ENCODE assay signal across 24 cellular contexts in genomic region chr10:13165177-13165576, GRCh38.
"Had no signal": no experiment of that assay in that cellular context is flagged by ENCODE, and none has a peak within 500 bp of the region (broad histone marks: within the 10 kb centered on the region; RNA-seq: fewer than 3 reads in every experiment).

No MANE protein-coding gene starts in this region.

- ATAC-seq: gastrocnemius medialis; left cardiac atrium; left ventricle myocardium superior; right lobe of liver; stimulated activated effector memory CD8-positive, alpha-beta T cell treated with anti-CD3 and anti-CD28 coated beads, Interleukin-12 subunit alpha, Interleukin-12 subunit beta, amount 100 ng/mL, for 72 hours had no signal

- H3K4me3 Mint-ChIP-seq: activated naive CD4-positive, alpha-beta T cell treated with anti-CD3 and anti-CD28 coated beads for 36 hours; activated T-helper 1 cell treated with anti-CD3 and anti-CD28 coated beads, Interleukin-12 subunit alpha, Interleukin-12 subunit beta, Interleukin-2, Interleukin-4 antibody, amounts not matched to agents 30 ng/mL and 10 ng/mL and 1 ng/mL, durations not matched to agents 14 hours and 24 hours and 36 hours; nephron; stimulated activated effector memory CD8-positive, alpha-beta T cell treated with anti-CD3 and anti-CD28 coated beads, Interleukin-12 subunit alpha, Interleukin-12 subunit beta, amount 100 ng/mL, for 72 hours; stimulated activated naive CD8-positive, alpha-beta T cell treated with anti-CD3 and anti-CD28 coated beads, Interleukin-15, Interleukin-2, amounts not matched to agents 100 ng/mL and 50 ng/mL, for 24 hours; type B pancreatic cell had no signal

- H3K27ac Mint-ChIP-seq: activated naive CD4-positive, alpha-beta T cell treated with anti-CD3 and anti-CD28 coated beads for 36 hours; activated T-helper 1 cell treated with anti-CD3 and anti-CD28 coated beads, Interleukin-12 subunit alpha, Interleukin-12 subunit beta, Interleukin-2, Interleukin-4 antibody, amounts not matched to agents 30 ng/mL and 10 ng/mL and 1 ng/mL, durations not matched to agents 14 hours and 24 hours and 36 hours; nephron; stimulated activated effector memory CD8-positive, alpha-beta T cell treated with anti-CD3 and anti-CD28 coated beads, Interleukin-12 subunit alpha, Interleukin-12 subunit beta, amount 100 ng/mL, for 72 hours; stimulated activated naive CD8-positive, alpha-beta T cell treated with anti-CD3 and anti-CD28 coated beads, Interleukin-15, Interleukin-2, amounts not matched to agents 100 ng/mL and 50 ng/mL, for 24 hours; type B pancreatic cell had no signal

- DNase-seq: activated CD4-positive, alpha-beta T cell treated with anti-CD3 and anti-CD28 coated beads for 4 hours; activated CD4-positive, alpha-beta T cell treated with anti-CD3 and anti-CD28 coated beads, Interleukin-2, amount 50 U/mL, for 4 hours; activated CD8-positive, alpha-beta memory T cell treated with anti-CD3 and anti-CD28 coated beads, Interleukin-2, amount 50 U/mL, for 4 hours; activated effector memory CD4-positive, alpha-beta T cell treated with anti-CD3 and anti-CD28 coated beads, Interleukin-2, amount 50 U/mL, for 16 hours; activated naive CD4-positive, alpha-beta T cell treated with anti-CD3 and anti-CD28 coated beads for 36 hours; activated T-cell treated with anti-CD3 and anti-CD28 coated beads, Interleukin-2, amount 50 U/mL, for 1 hour; amygdala; dermis blood vessel endothelial cell; effector CD4-positive, alpha-beta T cell; gastrocnemius medialis; glutamatergic neuron; left cardiac atrium; left ventricle myocardium superior; right lobe of liver; stimulated activated CD4-positive, alpha-beta T cell treated with anti-CD3 and anti-CD28 coated beads, Interleukin-12 subunit alpha, Interleukin-12 subunit beta, amount 100 ng/mL, for 4 hours; stimulated activated CD4-positive, alpha-beta T cell treated with anti-CD3 and anti-CD28 coated beads, Interleukin-4, amount 100 ng/mL, for 24 hours; uterus had no signal

- H3K27me3 Mint-ChIP-seq: stimulated activated naive CD8-positive, alpha-beta T cell treated with anti-CD3 and anti-CD28 coated beads, Interleukin-15, Interleukin-2, amounts not matched to agents 100 ng/mL and 50 ng/mL, for 24 hours; type B pancreatic cell had no signal

- H3K4me3 ChIP-seq: esophagus muscularis mucosa, gastrocnemius medialis, right lobe of liver, skin epidermis, uterus had no signal

- H3K9me3 Mint-ChIP-seq: activated naive CD4-positive, alpha-beta T cell treated with anti-CD3 and anti-CD28 coated beads for 36 hours; activated T-helper 1 cell treated with anti-CD3 and anti-CD28 coated beads, Interleukin-12 subunit alpha, Interleukin-12 subunit beta, Interleukin-2, Interleukin-4 antibody, amounts not matched to agents 30 ng/mL and 10 ng/mL and 1 ng/mL, durations not matched to agents 14 hours and 24 hours and 36 hours; nephron; stimulated activated effector memory CD8-positive, alpha-beta T cell treated with anti-CD3 and anti-CD28 coated beads, Interleukin-12 subunit alpha, Interleukin-12 subunit beta, amount 100 ng/mL, for 72 hours; stimulated activated naive CD8-positive, alpha-beta T cell treated with anti-CD3 and anti-CD28 coated beads, Interleukin-15, Interleukin-2, amounts not matched to agents 100 ng/mL and 50 ng/mL, for 24 hours; type B pancreatic cell had no signal
